ENCODE assay signal across 13 cellular contexts in the genomic region with DNA sequence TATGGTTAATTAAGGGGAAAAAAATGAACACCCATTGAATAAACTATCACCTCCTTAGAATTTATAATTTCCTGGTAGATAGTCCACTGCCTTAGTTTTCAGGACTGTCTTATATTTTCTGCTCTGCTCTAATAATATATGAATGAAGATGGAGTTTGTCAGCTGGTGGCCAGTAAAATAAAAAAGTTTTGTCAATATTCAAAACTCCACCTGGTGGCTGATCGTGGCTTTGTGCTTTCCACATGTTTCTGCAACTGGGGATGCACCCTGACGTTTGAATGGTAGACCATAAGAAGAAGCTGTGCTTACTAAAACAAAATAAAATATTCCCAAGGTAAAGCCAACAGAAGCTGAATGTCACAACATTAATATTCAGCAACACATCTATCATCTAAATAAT.
A peak's percentile ranks its signal among the peaks of the same experiment; 100 is the strongest.
DNase-seq lines count a peak whose midpoint lies in the region; TF ChIP-seq lines count a peak whose summit lies in the region.
"Had no signal": no experiment of that assay in that cellular context is flagged by ENCODE, and none has a peak within 500 bp of the region (broad histone marks: within the 10 kb centered on the region; RNA-seq: fewer than 3 reads in every experiment).

No MANE protein-coding gene starts in this region.

- peaks cover 21% of the 10 kb centered on the region for H3K27me3 Mint-ChIP-seq in mesothelial cell of epicardium (ENCODE audit: low read depth)

- H3K4me2 ChIP-seq in MM.1S (ENCODE audit: low read depth, low read length) (no peak overlapping the region), mesenchymal stem cell (ENCODE audit: low read length, poor library complexity, severe bottlenecking) (no peak overlapping the region)

- H4K20me1 ChIP-seq in MM.1S (ENCODE audit: insufficient read depth, low read length) = no peaks in the 10 kb centered on the region

- no peaks in the 10 kb centered on the region for H3K9me2 ChIP-seq in MM.1S (replicated peaks; ENCODE audit: insufficient read depth, low read length)

- H2BK15ac ChIP-seq in mesenchymal stem cell (ENCODE audit: low read depth, poor library complexity, severe bottlenecking) = no peak overlapping the region

- no peaks in the 10 kb centered on the region for H3K27me3 ChIP-seq in MM.1S (replicated peaks; ENCODE audit: insufficient read depth, low read length)
- H3K27me3 ChIP-seq in adipocyte (replicated peaks; ENCODE audit: control insufficient read depth, insufficient read depth, low read length) = no peaks in the 10 kb centered on the region
- H3K27me3 ChIP-seq in mesenchymal stem cell (ENCODE audit: control insufficient read depth in 1 of 2, insufficient read depth in 1 of 2, low read length in 2 of 2) = no peaks in the 10 kb centered on the region
- H3K27me3 ChIP-seq: neutrophil had no signal

- no peak overlapping the region for H4K8ac ChIP-seq in mesenchymal stem cell (ENCODE audit: low read length)

- H3K4ac ChIP-seq in mesenchymal stem cell (ENCODE audit: low read depth in 1 of 2, low read length in 2 of 2) = no peak overlapping the region

- H2AFZ ChIP-seq in MM.1S (ENCODE audit: low read length) (no peak overlapping the region), mesenchymal stem cell (ENCODE audit: low read depth, low read length) (no peak overlapping the region)

- no peaks in the 10 kb centered on the region for H3F3A ChIP-seq in MM.1S (ENCODE audit: insufficient read depth, low read length)

- H2BK120ac ChIP-seq in mesenchymal stem cell (ENCODE audit: low read depth, low read length) = no peak overlapping the region

- 45% methylated on average over 2 of the region's 2 CpGs for WGBS in mesenchymal stem cell

- H3K4me3 Mint-ChIP-seq in mesothelial cell of epicardium = no peak overlapping the region

- H3K4me1 Mint-ChIP-seq in mesothelial cell of epicardium = no peaks in the 10 kb centered on the region

- peak; percentile 52 for DNase-seq in DMS53 (lab: John Stamatoyannopoulos, UW)
- no peak for DNase-seq in DMS53 treated with DMSO at 0.1 percent for 48 hours (lab: John Stamatoyannopoulos, UW; ENCODE audit: unreplicated experiment)
- DNase-seq in MM.1S = peak; percentile 17
- DNase-seq in adipocyte (ENCODE audit: low read depth) = peak; percentile 1
- no peak for DNase-seq in mesothelial cell of epicardium (ENCODE audit: low spot score in 2 of 2, unreplicated experiment in 2 of 2)
- DNase-seq in NCI-H2196 (lab: John Stamatoyannopoulos, UW; ENCODE audit: unreplicated experiment) = no peak
- no peak for DNase-seq in mesenchymal stem cell
- DNase-seq in stimulated activated CD4-positive, alpha-beta T cell treated with anti-CD3 and anti-CD28 coated beads, Interleukin-4, amount 100 ng/mL, for 24 hours = no peak
- DNase-seq: activated T-cell treated with anti-CD3 and anti-CD28 coated beads for 4 hours, kidney glomerular epithelial cell, NCI-H510A had no signal

- H3K36me3 Mint-ChIP-seq in mesothelial cell of epicardium = no peaks in the 10 kb centered on the region

- H3K36me3 ChIP-seq in MM.1S (replicated peaks; ENCODE audit: insufficient read depth, low read length) (no peaks in the 10 kb centered on the region), adipocyte (ENCODE audit: control insufficient read depth, insufficient read depth, low read length, severe bottlenecking) (no peaks in the 10 kb centered on the region), mesenchymal stem cell (ENCODE audit: control insufficient read depth in 1 of 2, insufficient read depth in 2 of 2, low read depth in 1 of 2, low read length in 2 of 2) (no peaks in the 10 kb centered on the region)
- H3K36me3 ChIP-seq: neutrophil had no signal

- H3K4me1 ChIP-seq in MM.1S (ENCODE audit: low read length) (no peaks in the 10 kb centered on the region), adipocyte (ENCODE audit: control insufficient read depth, insufficient read depth, low read length) (no peaks in the 10 kb centered on the region), mesenchymal stem cell (ENCODE audit: control insufficient read depth, insufficient read depth, low read depth, low read length) (no peaks in the 10 kb centered on the region)

- H2BK12ac ChIP-seq in mesenchymal stem cell (ENCODE audit: low read length in 2 of 2) = no peak overlapping the region

- H2AK5ac ChIP-seq in mesenchymal stem cell (ENCODE audit: low read length, severe bottlenecking) = no peak overlapping the region

- H3K27ac ChIP-seq in MM.1S (ENCODE audit: low read length) (no peak overlapping the region), mesenchymal stem cell (ENCODE audit: low read length, poor library complexity, severe bottlenecking) (no peak overlapping the region)
- H3K27ac ChIP-seq: neutrophil had no signal

- TF ChIP-seq CTCF in MM.1S (IDR thresholded peaks at IDR 0.05; ENCODE audit: low read length) = peak; percentile 29
- peak; percentile 55 for TF ChIP-seq CTCF in mesothelial cell of epicardium (IDR thresholded peaks at IDR 0.05; ENCODE audit: unreplicated experiment)

- no peak overlapping the region for H3K27ac Mint-ChIP-seq in mesothelial cell of epicardium

- no peak overlapping the region for H3K4me3 ChIP-seq in MM.1S (ENCODE audit: low read length)
- H3K4me3 ChIP-seq in adipocyte (ENCODE audit: low read length) = no peak overlapping the region
- H3K4me3 ChIP-seq in mesenchymal stem cell (ENCODE audit: insufficient read depth in 1 of 2, low read depth in 1 of 2, low read length in 2 of 2) = no peak overlapping the region
- H3K4me3 ChIP-seq: K562 had no signal

- H3K9ac ChIP-seq in MM.1S (ENCODE audit: low read length) (no peak overlapping the region), adipocyte (ENCODE audit: low read length) (no peak overlapping the region), mesenchymal stem cell (ENCODE audit: low read length) (no peak overlapping the region)

- no peaks in the 10 kb centered on the region for H3K79me2 ChIP-seq in MM.1S (ENCODE audit: low read length)

- no peak overlapping the region for H3K23ac ChIP-seq in mesenchymal stem cell (ENCODE audit: low read length in 2 of 2)

- H3K14ac ChIP-seq in mesenchymal stem cell (ENCODE audit: low read length in 2 of 2) = no peak overlapping the region

- no peaks in the 10 kb centered on the region for H3K79me1 ChIP-seq in mesenchymal stem cell (replicated peaks; ENCODE audit: low read length, poor library complexity, severe bottlenecking)

- H3K9me3 Mint-ChIP-seq in mesothelial cell of epicardium = no peaks in the 10 kb centered on the region

- no peak overlapping the region for H2BK5ac ChIP-seq in mesenchymal stem cell (ENCODE audit: low read depth, low read length, poor library complexity, severe bottlenecking)

- H3K9me3 ChIP-seq in MM.1S (replicated peaks; ENCODE audit: insufficient read depth, low read length) (no peaks in the 10 kb centered on the region), adipocyte (ENCODE audit: control insufficient read depth, low read length) (no peaks in the 10 kb centered on the region), mesenchymal stem cell (ENCODE audit: control insufficient read depth, low read length) (no peaks in the 10 kb centered on the region)
- H3K9me3 ChIP-seq: neutrophil had no signal

- H4K91ac ChIP-seq in mesenchymal stem cell (ENCODE audit: low read length) = no peak overlapping the region

- H3K18ac ChIP-seq in mesenchymal stem cell (ENCODE audit: low read depth in 1 of 2, low read length in 2 of 2) = no peak overlapping the region

Comparison
In these comparisons a context has a peak if more than half of its experiments do, and no peak if none do; other contexts are left out.
1. DNase-seq: peak in DMS53 (single experiment), MM.1S (single experiment) and adipocyte (single experiment); none in DMS53 treated with DMSO at 0.1 percent for 48 hours (single experiment), mesothelial cell of epicardium (0 of 2), NCI-H2196 (single experiment), mesenchymal stem cell (single experiment) and stimulated activated CD4-positive, alpha-beta T cell treated with anti-CD3 and anti-CD28 coated beads, Interleukin-4, amount 100 ng/mL, for 24 hours (single experiment).